9 cellular contexts compared by ENCODE assay signal in the genomic region with DNA sequence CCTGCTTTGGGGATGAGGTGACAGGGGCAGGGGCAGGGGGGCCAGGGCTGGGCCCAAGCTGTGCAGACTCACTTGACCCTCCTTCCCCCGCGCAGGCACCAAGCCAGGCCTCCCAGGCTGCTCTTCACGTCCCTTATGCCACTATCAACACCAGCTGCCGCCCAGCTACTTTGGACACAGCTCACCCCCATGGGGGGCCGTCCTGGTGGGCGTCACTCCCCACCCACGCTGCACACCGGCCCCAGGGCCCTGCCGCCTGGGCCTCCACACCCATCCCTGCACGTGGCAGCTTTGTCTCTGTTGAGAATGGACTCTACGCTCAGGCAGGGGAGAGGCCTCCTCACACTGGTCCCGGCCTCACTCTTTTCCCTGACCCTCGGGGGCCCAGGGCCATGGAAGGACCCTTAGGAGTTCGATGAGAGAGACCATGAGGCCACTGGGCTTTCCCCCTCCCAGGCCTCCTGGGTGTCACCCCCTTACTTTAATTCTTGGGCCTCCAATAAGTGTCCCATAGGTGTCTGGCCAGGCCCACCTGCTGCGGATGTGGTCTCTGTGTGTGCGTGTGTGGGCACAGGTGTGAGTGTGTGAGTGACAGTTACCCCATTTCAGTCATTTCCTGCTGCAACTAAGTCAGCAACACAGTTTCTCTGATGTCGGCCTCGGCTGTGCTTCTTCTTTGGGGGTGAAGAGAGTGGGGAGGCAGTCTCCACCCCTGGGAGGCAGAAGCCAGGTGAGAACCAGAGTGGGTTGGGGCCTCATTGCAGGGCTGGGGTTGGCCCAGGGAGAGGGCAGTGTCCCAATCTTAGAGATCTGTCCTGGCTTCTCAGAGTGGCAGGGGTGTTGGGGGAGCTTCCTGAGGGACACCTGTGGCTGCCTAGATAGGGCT. TPM values are rescaled to one million over a fixed set of nuclear protein-coding genes. Genes with fewer than 3 reads are reported as not detected.
A peak's percentile ranks its signal among the peaks of the same experiment; 100 is the strongest.
DNase-seq lines count a peak whose midpoint lies in the region; ATAC-seq and TF ChIP-seq lines count a peak whose summit lies in the region.
"Had no signal": no experiment of that assay in that cellular context is flagged by ENCODE, and none has a peak within 500 bp of the region (broad histone marks: within the 10 kb centered on the region; RNA-seq: fewer than 3 reads in every experiment).

No MANE protein-coding gene starts in this region.

- peaks cover 6% of the 10 kb centered on the region for H3F3A ChIP-seq in SK-N-SH (replicated peaks; ENCODE audit: insufficient read depth)

- H2AFZ ChIP-seq in SK-N-SH (ENCODE audit: low read depth) = no peak overlapping the region

- no peak overlapping the region for H3K9ac ChIP-seq in SK-N-SH

- no peak for TF ChIP-seq EP300 in SK-N-SH (IDR thresholded peaks at IDR 0.05; ENCODE audit: borderline replicate concordance in 1 of 2, low read depth in 1 of 2, low read length in 1 of 2)

- no peaks in the 10 kb centered on the region for H3K9me2 ChIP-seq in SK-N-SH

- H3K4me3 ChIP-seq in Jurkat, Clone E6-1 (ENCODE audit: low read length) = peak overlapping the region; percentile 86
- no peak overlapping the region for H3K4me3 ChIP-seq in SK-N-SH (ENCODE audit: low read depth in 2 of 2, low read length in 1 of 2)

- no peaks in the 10 kb centered on the region for H3K9me3 ChIP-seq in SK-N-SH

- no peaks in the 10 kb centered on the region for H3K27me3 ChIP-seq in SK-N-SH (ENCODE audit: insufficient read depth)

- DNase-seq in Jurkat, Clone E6-1 (ENCODE audit: low read depth, low spot score) = peak; percentile 97
- DNase-seq in activated effector memory CD4-positive, alpha-beta T cell treated with Interleukin-2 at 50 U/mL for 16 hours = peak; percentile 81
- DNase-seq in stimulated activated CD4-positive, alpha-beta T cell treated with anti-CD3 and anti-CD28 coated beads, Interleukin-2, amount 100 ng/mL, for 4 hours (ENCODE audit: low read depth) = peak; percentile 75
- DNase-seq in NCI-H1436 (lab: John Stamatoyannopoulos, UW) (no peak), NCI-H2227 (lab: John Stamatoyannopoulos, UW; ENCODE audit: unreplicated experiment) (no peak), hippocampal formation (lab: John Stamatoyannopoulos, UW) (no peak), SK-N-SH (no peak)

- 88% methylated on average over 10 of the region's 18 CpGs for WGBS in SK-N-SH (ENCODE audit: low lambda C conversion rate)

- CTCF ChIA-PET in SK-N-SH (lab: Yijun Ruan, JAX) = interaction anchor here (1.1 to 15.9 kb wide), 3 partner anchors 62 to 98 kb away, joined by 3 to 262 read pairs (median 3); no protein-coding TSS in a partner anchor

- peak; percentile 56 for ATAC-seq in GM19452 (IDR thresholded peaks at IDR 0.05; ENCODE audit: unreplicated experiment)
- ATAC-seq: Panc1 had no signal

- H3K36me3 ChIP-seq in SK-N-SH (replicated peaks in 1 of 2; ENCODE audit: control insufficient read depth in 1 of 2, insufficient read depth in 2 of 2, low read length in 1 of 2) = peaks cover 0 to 7% of the 10 kb centered on the region in 2 experiments

- TF ChIP-seq CTCF in SK-N-SH (IDR thresholded peaks at IDR 0.05) = no peak

- no peaks in the 10 kb centered on the region for H4K20me1 ChIP-seq in SK-N-SH (ENCODE audit: insufficient read depth)

- no peaks in the 10 kb centered on the region for H3K79me2 ChIP-seq in SK-N-SH (ENCODE audit: insufficient read depth)

- TF ChIP-seq RAD21 in SK-N-SH (IDR thresholded peaks at IDR 0.05; ENCODE audit: low read length) = no peak

- H3K27ac ChIP-seq in SK-N-SH (ENCODE audit: low read depth in 2 of 2, low read length in 1 of 2) = no peak overlapping the region

- H3K4me2 ChIP-seq in SK-N-SH = no peak overlapping the region

- POLR2A ChIA-PET in SK-N-SH (lab: Yijun Ruan, JAX) = no interaction called here

- H3K4me1 ChIP-seq in SK-N-SH (ENCODE audit: control insufficient read depth in 1 of 2, insufficient read depth in 2 of 2, low read depth in 1 of 2, low read length in 1 of 2) = no peaks in the 10 kb centered on the region; a peak in 1 of 4 replicates

TF ChIP-seq in SK-N-SH, 30 proteins besides CTCF, POLR2A, EP300 and RAD21:
- TF ChIP-seq TEAD4 (IDR thresholded peaks at IDR 0.05; ENCODE audit: borderline replicate concordance, insufficient read depth) (no peak), TCF12 (IDR thresholded peaks at IDR 0.05) (no peak), GABPA (IDR thresholded peaks at IDR 0.05; ENCODE audit: low read depth) (no peak), NFIC (IDR thresholded peaks at IDR 0.05; ENCODE audit: borderline replicate concordance) (no peak)
- TF ChIP-seq, protein P1, sequence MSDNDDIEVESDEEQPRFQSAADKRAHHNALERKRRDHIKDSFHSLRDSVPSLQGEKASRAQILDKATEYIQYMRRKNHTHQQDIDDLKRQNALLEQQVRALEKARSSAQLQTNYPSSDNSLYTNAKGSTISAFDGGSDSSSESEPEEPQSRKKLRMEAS (IDR thresholded peaks at IDR 0.05; ENCODE audit: low read depth) = no peak
- TF ChIP-seq, protein P2, sequence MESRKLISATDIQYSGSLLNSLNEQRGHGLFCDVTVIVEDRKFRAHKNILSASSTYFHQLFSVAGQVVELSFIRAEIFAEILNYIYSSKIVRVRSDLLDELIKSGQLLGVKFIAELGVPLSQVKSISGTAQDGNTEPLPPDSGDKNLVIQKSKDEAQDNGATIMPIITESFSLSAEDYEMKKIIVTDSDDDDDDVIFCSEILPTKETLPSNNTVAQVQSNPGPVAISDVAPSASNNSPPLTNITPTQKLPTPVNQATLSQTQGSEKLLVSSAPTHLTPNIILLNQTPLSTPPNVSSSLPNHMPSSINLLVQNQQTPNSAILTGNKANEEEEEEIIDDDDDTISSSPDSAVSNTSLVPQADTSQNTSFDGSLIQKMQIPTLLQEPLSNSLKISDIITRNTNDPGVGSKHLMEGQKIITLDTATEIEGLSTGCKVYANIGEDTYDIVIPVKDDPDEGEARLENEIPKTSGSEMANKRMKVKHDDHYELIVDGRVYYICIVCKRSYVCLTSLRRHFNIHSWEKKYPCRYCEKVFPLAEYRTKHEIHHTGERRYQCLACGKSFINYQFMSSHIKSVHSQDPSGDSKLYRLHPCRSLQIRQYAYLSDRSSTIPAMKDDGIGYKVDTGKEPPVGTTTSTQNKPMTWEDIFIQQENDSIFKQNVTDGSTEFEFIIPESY (IDR thresholded peaks at IDR 0.05; ENCODE audit: borderline replicate concordance, low read depth) = no peak
- TF ChIP-seq, protein P3, sequence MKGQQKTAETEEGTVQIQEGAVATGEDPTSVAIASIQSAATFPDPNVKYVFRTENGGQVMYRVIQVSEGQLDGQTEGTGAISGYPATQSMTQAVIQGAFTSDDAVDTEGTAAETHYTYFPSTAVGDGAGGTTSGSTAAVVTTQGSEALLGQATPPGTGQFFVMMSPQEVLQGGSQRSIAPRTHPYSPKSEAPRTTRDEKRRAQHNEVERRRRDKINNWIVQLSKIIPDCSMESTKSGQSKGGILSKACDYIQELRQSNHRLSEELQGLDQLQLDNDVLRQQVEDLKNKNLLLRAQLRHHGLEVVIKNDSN (IDR thresholded peaks at IDR 0.05; ENCODE audit: borderline replicate concordance, low read depth) = no peak

RNA-seq across cellular contexts. Expression of gene PVRIG, which starts 1.3 kb away (rescaled TPM):
- polyA plus RNA-seq in Jurkat, Clone E6-1 (2012; ENCODE audit: insufficient read depth, insufficient read length) = 40.3 TPM
- polyA plus RNA-seq in SK-N-SH (2012; rRNA removed) = not detected in 2 replicates
- not detected in 2 replicates for polyA plus RNA-seq in SK-N-SH (2012; cell fraction: cytosol; rRNA removed)
- not detected in 2 replicates for polyA plus RNA-seq in SK-N-SH (2012; cell fraction: nucleus; rRNA removed)

RNA-seq across cellular contexts. Expression of gene STAG3, which starts 43.4 kb away (rescaled TPM):
- 20.1 TPM for polyA plus RNA-seq in Jurkat, Clone E6-1 (2012; ENCODE audit: insufficient read depth, insufficient read length)
- polyA plus RNA-seq in SK-N-SH (2012; rRNA removed) = 0.10 and 0.31 TPM in 2 replicates
- polyA plus RNA-seq in SK-N-SH (2012; cell fraction: cytosol; rRNA removed) = 0.03 and 0.08 TPM in 2 replicates
- polyA plus RNA-seq in SK-N-SH (2012; cell fraction: nucleus; rRNA removed) = 1.4 and 1.8 TPM in 2 replicates

RNA-seq across cellular contexts. Expression of gene GPC2, which starts 43.9 kb away (rescaled TPM):
- polyA plus RNA-seq in Jurkat, Clone E6-1 (2012; ENCODE audit: insufficient read depth, insufficient read length) = 20.1 TPM
- polyA plus RNA-seq in SK-N-SH (2012; rRNA removed) = 12.9 and 14.2 TPM in 2 replicates
- polyA plus RNA-seq in SK-N-SH (2012; cell fraction: cytosol; rRNA removed) = 2.8 and 5.2 TPM in 2 replicates
- 105 and 117 TPM in 2 replicates for polyA plus RNA-seq in SK-N-SH (2012; cell fraction: nucleus; rRNA removed)

RNA-seq across cellular contexts. Expression of gene GAL3ST4, which starts 52.7 kb away (rescaled TPM):
- 4.4 TPM for polyA plus RNA-seq in Jurkat, Clone E6-1 (2012; ENCODE audit: insufficient read depth, insufficient read length)
- polyA plus RNA-seq in SK-N-SH (2012; rRNA removed) = 9.0 and 9.4 TPM in 2 replicates
- polyA plus RNA-seq in SK-N-SH (2012; cell fraction: cytosol; rRNA removed) = 4.0 and 6.4 TPM in 2 replicates
- 20.7 and 25.6 TPM in 2 replicates for polyA plus RNA-seq in SK-N-SH (2012; cell fraction: nucleus; rRNA removed)

Comparison
In these comparisons a context has a peak if more than half of its experiments do, and no peak if none do; other contexts are left out.
1. DNase-seq: peak in Jurkat, Clone E6-1 (single experiment), activated effector memory CD4-positive, alpha-beta T cell treated with Interleukin-2 at 50 U/mL for 16 hours (single experiment) and stimulated activated CD4-positive, alpha-beta T cell treated with anti-CD3 and anti-CD28 coated beads, Interleukin-2, amount 100 ng/mL, for 4 hours (single experiment); none in NCI-H1436 (single experiment), NCI-H2227 (single experiment), hippocampal formation (0 of 2) and SK-N-SH (single experiment).